Comparison of ENCODE assay signal across 15 cellular contexts in the genomic region with DNA sequence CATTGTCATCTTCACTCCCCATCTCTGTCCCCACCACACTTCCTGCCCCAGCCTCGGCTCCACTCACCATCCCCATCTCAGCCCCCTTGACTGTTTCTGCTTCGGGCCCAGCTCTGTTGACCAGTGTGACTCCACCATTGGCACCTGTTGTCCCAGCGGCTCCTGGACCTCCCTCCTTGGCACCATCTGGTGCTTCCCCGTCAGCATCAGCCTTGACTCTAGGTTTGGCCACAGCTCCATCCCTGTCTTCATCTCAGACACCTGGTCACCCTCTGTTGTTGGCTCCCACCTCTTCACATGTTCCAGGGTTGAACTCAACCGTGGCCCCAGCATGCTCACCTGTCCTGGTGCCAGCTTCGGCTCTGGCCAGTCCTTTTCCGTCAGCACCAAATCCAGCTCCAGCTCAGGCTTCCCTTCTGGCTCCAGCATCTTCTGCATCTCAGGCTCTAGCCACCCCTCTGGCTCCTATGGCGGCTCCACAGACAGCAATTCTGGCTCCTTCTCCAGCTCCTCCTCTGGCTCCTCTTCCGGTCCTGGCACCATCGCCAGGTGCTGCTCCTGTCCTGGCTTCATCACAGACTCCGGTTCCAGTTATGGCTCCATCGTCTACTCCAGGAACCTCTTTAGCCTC. TPM values are rescaled to one million over a fixed set of nuclear protein-coding genes. Genes with fewer than 3 reads are reported as not detected.
A peak's percentile ranks its signal among the peaks of the same experiment; 100 is the strongest.
DNase-seq lines count a peak whose midpoint lies in the region; ATAC-seq, FAIRE-seq and TF ChIP-seq lines count a peak whose summit lies in the region.
"Had no signal": no experiment of that assay in that cellular context is flagged by ENCODE, and none has a peak within 500 bp of the region (broad histone marks: within the 10 kb centered on the region; RNA-seq: fewer than 3 reads in every experiment).

No MANE protein-coding gene starts in this region.

- H3K4me1 Mint-ChIP-seq in MCF 10A (ENCODE audit: insufficient read depth, unreplicated experiment), result peaks cover 5% of the 10 kb centered on the region
- H3K4me1 Mint-ChIP-seq in activated T-helper 2 cell treated with anti-CD3 and anti-CD28 coated beads, Interferon-gamma antibody, Interleukin-2, Interleukin-4, amounts not matched to agents 10 μg/mL and 5 μg/mL and 100 μg/mL, durations not matched to agents 14 hours and 24 hours and 36 hours (ENCODE audit: low read depth), result peaks cover 1% of the 10 kb centered on the region
- peaks cover 4% of the 10 kb centered on the region in 2 donors for H3K4me1 Mint-ChIP-seq in immature natural killer cell
- peaks cover 24 to 54% of the 10 kb centered on the region in 2 donors for H3K4me1 Mint-ChIP-seq in stimulated activated naive B cell treated with anti-CD40 and anti-IgM and Interleukin-4, amounts not matched to agents 10 μg/mL and 1 μg/mL and 100 μg/mL, for 72 hours
- H3K4me1 Mint-ChIP-seq in HFFc6 (ENCODE audit: low read depth), result no peaks in the 10 kb centered on the region; the same call in 1 of the 2 replicates

- TF ChIP-seq POLR2A in breast epithelium (IDR thresholded peaks at IDR 0.05), result no peak

- H3K27ac ChIP-seq in breast epithelium, result no peak overlapping the region

- peaks cover 91% of the 10 kb centered on the region for H3K36me3 Mint-ChIP-seq in MCF 10A (ENCODE audit: insufficient read depth, unreplicated experiment)
- H3K36me3 Mint-ChIP-seq in activated T-helper 2 cell treated with anti-CD3 and anti-CD28 coated beads, Interferon-gamma antibody, Interleukin-2, Interleukin-4, amounts not matched to agents 10 μg/mL and 5 μg/mL and 100 μg/mL, durations not matched to agents 14 hours and 24 hours and 36 hours (ENCODE audit: low read depth), result peaks cover 87% of the 10 kb centered on the region
- H3K36me3 Mint-ChIP-seq in immature natural killer cell, result peaks cover 31 to 63% (median 40%) of the 10 kb centered on the region in 3 donors
- peaks cover 56 to 77% of the 10 kb centered on the region in 2 donors for H3K36me3 Mint-ChIP-seq in stimulated activated naive B cell treated with anti-CD40 and anti-IgM and Interleukin-4, amounts not matched to agents 10 μg/mL and 1 μg/mL and 100 μg/mL, for 72 hours
- H3K36me3 Mint-ChIP-seq in HFFc6 (ENCODE audit: low read depth), result peaks cover 61% of the 10 kb centered on the region

- H3K27me3 Mint-ChIP-seq in MCF 10A (ENCODE audit: insufficient read depth, unreplicated experiment), result no peaks in the 10 kb centered on the region
- no peaks in the 10 kb centered on the region for H3K27me3 Mint-ChIP-seq in activated T-helper 2 cell treated with anti-CD3 and anti-CD28 coated beads, Interferon-gamma antibody, Interleukin-2, Interleukin-4, amounts not matched to agents 10 μg/mL and 5 μg/mL and 100 μg/mL, durations not matched to agents 14 hours and 24 hours and 36 hours (ENCODE audit: low read depth)
- peaks cover 0 to 4% (median 0%) of the 10 kb centered on the region in 3 donors for H3K27me3 Mint-ChIP-seq in immature natural killer cell (ENCODE audit: low read depth in 3 of 3)
- H3K27me3 Mint-ChIP-seq in stimulated activated naive B cell treated with anti-CD40 and anti-IgM and Interleukin-4, amounts not matched to agents 10 μg/mL and 1 μg/mL and 100 μg/mL, for 72 hours, result no peaks in the 10 kb centered on the region
- H3K27me3 Mint-ChIP-seq in HFFc6 (ENCODE audit: insufficient read depth), result peaks cover 1% of the 10 kb centered on the region

- ATAC-seq in stimulated activated naive B cell treated with anti-CD40 and anti-IgM and Interleukin-4, amounts not matched to agents 10 μg/mL and 1 μg/mL and 100 μg/mL, for 72 hours (replicated peaks), result no peak
- ATAC-seq in GM19452 (IDR thresholded peaks at IDR 0.05; ENCODE audit: unreplicated experiment), result no peak

- DNase-seq in MCF 10A (ENCODE audit: unreplicated experiment) (no peak), breast epithelium (ENCODE audit: low spot score in 2 of 2) (no peak), immature natural killer cell (no peak), HFFc6 (no peak), GM19239 (ENCODE audit: insufficient read length, low spot score) (no peak)
- DNase-seq in activated T-helper 2 cell treated with anti-CD3 and anti-CD28 coated beads, Interferon-gamma antibody, Interleukin-2, Interleukin-4, amounts not matched to agents 10 μg/mL and 5 μg/mL and 100 μg/mL, durations not matched to agents 14 hours and 24 hours and 36 hours (ENCODE audit: low spot score), result no peak
- no peak for DNase-seq in stimulated activated naive B cell treated with anti-CD40 and anti-IgM and Interleukin-4, amounts not matched to agents 10 μg/mL and 1 μg/mL and 100 μg/mL, for 72 hours
- DNase-seq: kidney glomerular epithelial cell, MV-4-11, NCI-H2107, NCI-H774 had no signal

- intact Hi-C loops in MCF 10A (cut with micrococcal nuclease), result no loop called here
- intact Hi-C loops in breast epithelium (cut with DNase I; ENCODE audit: low total_unique reads), result no loop called here
- intact Hi-C loops in activated T-helper 2 cell treated with anti-CD3 and anti-CD28 coated beads, Interferon-gamma antibody, Interleukin-2, Interleukin-4, amounts not matched to agents 10 μg/mL and 5 μg/mL and 100 μg/mL, durations not matched to agents 14 hours and 24 hours and 36 hours (cut with micrococcal nuclease), result no loop called here

- no peak for TF ChIP-seq CTCF in MCF 10A (IDR thresholded peaks at IDR 0.05; ENCODE audit: unreplicated experiment)
- no peak for TF ChIP-seq CTCF in breast epithelium (IDR thresholded peaks at IDR 0.05)
- TF ChIP-seq CTCF in HFFc6 (IDR thresholded peaks at IDR 0.05), result no peak

- H3K9me3 ChIP-seq in breast epithelium, result no peaks in the 10 kb centered on the region
- H3K9me3 ChIP-seq: esophagus muscularis mucosa, tibial nerve had no signal

- no peaks in the 10 kb centered on the region for H3K4me1 ChIP-seq in breast epithelium

- POLR2A ChIA-PET in MCF 10A (lab: Yijun Ruan, JAX), result interaction anchor here (0.6 to 1.7 kb wide), 6 partner anchors 8 to 289 kb away, joined by 4 to 5 read pairs (median 4); partner anchors contain the start of gene PHKG2

- H3K27ac Mint-ChIP-seq in MCF 10A (ENCODE audit: low read depth, unreplicated experiment) (no peak overlapping the region), immature natural killer cell (peak overlapping the region in 4 of 6 donors; percentile 28 to 65 (median 32)), HFFc6 (no peak overlapping the region)
- peak overlapping the region; percentile 39 for H3K27ac Mint-ChIP-seq in activated T-helper 2 cell treated with anti-CD3 and anti-CD28 coated beads, Interferon-gamma antibody, Interleukin-2, Interleukin-4, amounts not matched to agents 10 μg/mL and 5 μg/mL and 100 μg/mL, durations not matched to agents 14 hours and 24 hours and 36 hours
- H3K27ac Mint-ChIP-seq in stimulated activated naive B cell treated with anti-CD40 and anti-IgM and Interleukin-4, amounts not matched to agents 10 μg/mL and 1 μg/mL and 100 μg/mL, for 72 hours, result peak overlapping the region; percentile 78

- BruUV-seq in MCF 10A (replicated peaks; lab: Mats Ljungman, UMichigan), result TSS peak; percentile 18

- H3K4me3 ChIP-seq in breast epithelium, result no peak overlapping the region
- H3K4me3 ChIP-seq: esophagus muscularis mucosa, tibial nerve had no signal

- H3K9me3 Mint-ChIP-seq in MCF 10A (ENCODE audit: unreplicated experiment), result no peaks in the 10 kb centered on the region
- H3K9me3 Mint-ChIP-seq in activated T-helper 2 cell treated with anti-CD3 and anti-CD28 coated beads, Interferon-gamma antibody, Interleukin-2, Interleukin-4, amounts not matched to agents 10 μg/mL and 5 μg/mL and 100 μg/mL, durations not matched to agents 14 hours and 24 hours and 36 hours, result no peaks in the 10 kb centered on the region
- H3K9me3 Mint-ChIP-seq in immature natural killer cell, result no peaks in the 10 kb centered on the region
- H3K9me3 Mint-ChIP-seq in stimulated activated naive B cell treated with anti-CD40 and anti-IgM and Interleukin-4, amounts not matched to agents 10 μg/mL and 1 μg/mL and 100 μg/mL, for 72 hours, result no peaks in the 10 kb centered on the region
- H3K9me3 Mint-ChIP-seq in HFFc6, result no peaks in the 10 kb centered on the region

- H3K27me3 ChIP-seq in breast epithelium, result no peaks in the 10 kb centered on the region
- H3K27me3 ChIP-seq: esophagus muscularis mucosa, tibial nerve had no signal

- peaks cover 34% of the 10 kb centered on the region for H3K36me3 ChIP-seq in breast epithelium

- CTCF ChIA-PET in MCF 10A (lab: Yijun Ruan, JAX), result interaction anchor here (0.7 to 1.2 kb wide), 3 partner anchors 11 to 431 kb away, joined by 3 to 5 read pairs (median 3); no protein-coding TSS in a partner anchor

- no peak for FAIRE-seq in GM19239 (lab: Jason Lieb, UNC)
- FAIRE-seq: colon had no signal

- no peak overlapping the region for H3K4me3 Mint-ChIP-seq in MCF 10A (ENCODE audit: unreplicated experiment)
- no peak overlapping the region for H3K4me3 Mint-ChIP-seq in activated T-helper 2 cell treated with anti-CD3 and anti-CD28 coated beads, Interferon-gamma antibody, Interleukin-2, Interleukin-4, amounts not matched to agents 10 μg/mL and 5 μg/mL and 100 μg/mL, durations not matched to agents 14 hours and 24 hours and 36 hours (ENCODE audit: low read depth)
- H3K4me3 Mint-ChIP-seq in immature natural killer cell, result peak overlapping the region in 1 of 5 donors; percentile 49
- no peak overlapping the region for H3K4me3 Mint-ChIP-seq in stimulated activated naive B cell treated with anti-CD40 and anti-IgM and Interleukin-4, amounts not matched to agents 10 μg/mL and 1 μg/mL and 100 μg/mL, for 72 hours
- H3K4me3 Mint-ChIP-seq in HFFc6, result no peak overlapping the region

RNA-seq across cellular contexts. Expression of gene PHKG2, which starts 24.4 kb away (rescaled TPM):
- total RNA-seq in MCF 10A (2022), result 28.0 and 28.4 TPM in 2 replicates
- 10 to 100 TPM; 28.5 to 38.8 (median 35.7) TPM for total RNA-seq in breast epithelium
- 38.1 and 41.6 TPM in 2 replicates for total RNA-seq in activated T-helper 2 cell treated with anti-CD3 and anti-CD28 coated beads, Interferon-gamma antibody, Interleukin-2, Interleukin-4, amounts not matched to agents 10 μg/mL and 5 μg/mL and 100 μg/mL, durations not matched to agents 14 hours and 24 hours and 36 hours
- polyA plus RNA-seq in immature natural killer cell, result 10 to 100 TPM; 49.2 to 91.0 (median 62.7) TPM
- total RNA-seq in HFFc6 (2021; fragmentation: NEBNext Ultra II Directional; extraction: Animal tissue kit (Norgen Biotek cat#: 25700)), result 10 to 100 TPM; 26.6 to 31.0 (median 27.7) TPM

RNA-seq across cellular contexts. Expression of gene SRCAP, which starts 24.9 kb away (rescaled TPM):
- total RNA-seq in MCF 10A (2022), result 52.3 and 60.7 TPM in 2 replicates
- 10 to 100 TPM; 19.0 to 24.9 (median 20.8) TPM for total RNA-seq in breast epithelium
- 83.6 TPM in 2 replicates for total RNA-seq in activated T-helper 2 cell treated with anti-CD3 and anti-CD28 coated beads, Interferon-gamma antibody, Interleukin-2, Interleukin-4, amounts not matched to agents 10 μg/mL and 5 μg/mL and 100 μg/mL, durations not matched to agents 14 hours and 24 hours and 36 hours
- 10 to 100 TPM in 1 of 3 donors, 1 to 10 TPM in 2; 1.9 to 38.9 (median 2.8) TPM for polyA plus RNA-seq in immature natural killer cell
- total RNA-seq in HFFc6 (2021; fragmentation: NEBNext Ultra II Directional; extraction: Animal tissue kit (Norgen Biotek cat#: 25700)), result 10 to 100 TPM; 43.4 to 48.1 (median 45.9) TPM

RNA-seq across cellular contexts. Expression of gene CFAP119, which starts 38.0 kb away (rescaled TPM):
- total RNA-seq in MCF 10A (2022) (4.8 and 5.2 TPM in 2 replicates), breast epithelium (10 to 100 TPM in 2 of 3 donors, 1 to 10 TPM in 1; 1.4 to 17.1 (median 13.4) TPM)
- 2.3 and 2.8 TPM in 2 replicates for total RNA-seq in activated T-helper 2 cell treated with anti-CD3 and anti-CD28 coated beads, Interferon-gamma antibody, Interleukin-2, Interleukin-4, amounts not matched to agents 10 μg/mL and 5 μg/mL and 100 μg/mL, durations not matched to agents 14 hours and 24 hours and 36 hours
- 1 to 10 TPM in 1 of 3 donors, under 1 TPM in 1, not detected in 1; 0.76 to 1.0 TPM for polyA plus RNA-seq in immature natural killer cell
- 1 to 10 TPM; 4.3 to 7.6 (median 5.1) TPM for total RNA-seq in HFFc6 (2021; fragmentation: NEBNext Ultra II Directional; extraction: Animal tissue kit (Norgen Biotek cat#: 25700))

RNA-seq across cellular contexts. Expression of gene RNF40, which starts 38.3 kb away (rescaled TPM):
- 78.0 and 85.0 TPM in 2 replicates for total RNA-seq in MCF 10A (2022)
- total RNA-seq in breast epithelium, result 10 to 100 TPM; 77.0 to 84.7 (median 77.3) TPM
- 83.8 and 91.6 TPM in 2 replicates for total RNA-seq in activated T-helper 2 cell treated with anti-CD3 and anti-CD28 coated beads, Interferon-gamma antibody, Interleukin-2, Interleukin-4, amounts not matched to agents 10 μg/mL and 5 μg/mL and 100 μg/mL, durations not matched to agents 14 hours and 24 hours and 36 hours
- polyA plus RNA-seq in immature natural killer cell, result 10 to 100 TPM; 19.3 to 87.3 (median 24.6) TPM
- total RNA-seq in HFFc6 (2021; fragmentation: NEBNext Ultra II Directional; extraction: Animal tissue kit (Norgen Biotek cat#: 25700)), result 100 to 1,000 TPM in 5 of 6 experiments, 10 to 100 TPM in 1; 98.2 to 120 (median 104) TPM

Comparison
In these comparisons a context has a peak if more than half of its experiments do, and no peak if none do; other contexts are left out.
1. H3K27ac Mint-ChIP-seq: peak in activated T-helper 2 cell treated with anti-CD3 and anti-CD28 coated beads, Interferon-gamma antibody, Interleukin-2, Interleukin-4, amounts not matched to agents 10 μg/mL and 5 μg/mL and 100 μg/mL, durations not matched to agents 14 hours and 24 hours and 36 hours (single experiment), immature natural killer cell (4 of 6) and stimulated activated naive B cell treated with anti-CD40 and anti-IgM and Interleukin-4, amounts not matched to agents 10 μg/mL and 1 μg/mL and 100 μg/mL, for 72 hours (single experiment); none in MCF 10A (single experiment) and HFFc6 (single experiment).